ENCODE assay signal across 1 cellular context in the genomic region with DNA sequence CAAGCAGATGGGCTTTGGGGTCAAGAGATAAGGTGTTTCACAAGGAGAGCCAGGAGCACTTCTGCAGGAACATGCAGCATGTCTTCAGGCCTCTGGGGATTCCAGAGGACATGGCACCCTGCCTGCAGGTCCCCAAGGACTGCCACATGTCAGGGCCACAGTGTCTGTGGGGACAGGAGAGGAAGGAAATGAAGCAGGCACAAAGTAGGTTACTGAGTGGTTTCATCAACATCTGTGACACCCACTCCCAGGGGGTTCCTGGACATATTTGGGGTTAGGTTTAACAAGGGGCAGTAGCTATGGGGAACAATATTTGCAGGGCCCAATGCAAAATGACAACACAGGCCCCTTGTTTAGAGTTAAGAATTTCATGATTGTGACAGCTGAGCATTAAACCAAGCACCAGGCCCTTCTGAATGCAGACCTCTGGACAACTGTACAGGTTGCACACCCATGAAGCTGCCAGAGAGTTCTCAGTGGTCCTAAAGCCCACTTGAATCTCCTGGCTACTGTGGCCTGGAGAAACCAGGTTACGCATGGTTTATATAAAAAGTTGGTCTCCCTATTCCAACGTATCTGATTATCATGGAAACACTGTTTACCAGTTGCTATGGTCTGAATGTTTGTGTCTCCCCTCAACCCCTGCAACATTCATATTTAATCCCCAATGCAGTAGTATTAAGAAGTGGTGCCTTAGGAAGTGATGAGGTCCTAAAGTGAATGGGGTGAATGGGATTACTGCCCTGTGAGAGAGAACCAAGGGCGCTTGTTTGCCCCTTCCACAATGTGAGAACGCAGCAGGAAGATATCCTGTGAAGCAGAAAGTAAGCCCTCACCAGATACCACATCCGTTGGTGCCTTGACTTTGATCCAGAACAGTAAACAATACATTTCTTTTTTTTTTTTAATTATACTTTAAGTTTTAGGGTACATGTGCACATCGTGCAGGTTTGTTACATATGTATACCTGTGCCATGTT.
TF ChIP-seq lines count a peak whose summit lies in the region.

No MANE protein-coding gene starts in this region.

TF ChIP-seq in WTC11, 78 proteins besides CTCF, POLR2A, EP300 and RAD21 (continued from another document):
- TF ChIP-seq, protein P1, sequence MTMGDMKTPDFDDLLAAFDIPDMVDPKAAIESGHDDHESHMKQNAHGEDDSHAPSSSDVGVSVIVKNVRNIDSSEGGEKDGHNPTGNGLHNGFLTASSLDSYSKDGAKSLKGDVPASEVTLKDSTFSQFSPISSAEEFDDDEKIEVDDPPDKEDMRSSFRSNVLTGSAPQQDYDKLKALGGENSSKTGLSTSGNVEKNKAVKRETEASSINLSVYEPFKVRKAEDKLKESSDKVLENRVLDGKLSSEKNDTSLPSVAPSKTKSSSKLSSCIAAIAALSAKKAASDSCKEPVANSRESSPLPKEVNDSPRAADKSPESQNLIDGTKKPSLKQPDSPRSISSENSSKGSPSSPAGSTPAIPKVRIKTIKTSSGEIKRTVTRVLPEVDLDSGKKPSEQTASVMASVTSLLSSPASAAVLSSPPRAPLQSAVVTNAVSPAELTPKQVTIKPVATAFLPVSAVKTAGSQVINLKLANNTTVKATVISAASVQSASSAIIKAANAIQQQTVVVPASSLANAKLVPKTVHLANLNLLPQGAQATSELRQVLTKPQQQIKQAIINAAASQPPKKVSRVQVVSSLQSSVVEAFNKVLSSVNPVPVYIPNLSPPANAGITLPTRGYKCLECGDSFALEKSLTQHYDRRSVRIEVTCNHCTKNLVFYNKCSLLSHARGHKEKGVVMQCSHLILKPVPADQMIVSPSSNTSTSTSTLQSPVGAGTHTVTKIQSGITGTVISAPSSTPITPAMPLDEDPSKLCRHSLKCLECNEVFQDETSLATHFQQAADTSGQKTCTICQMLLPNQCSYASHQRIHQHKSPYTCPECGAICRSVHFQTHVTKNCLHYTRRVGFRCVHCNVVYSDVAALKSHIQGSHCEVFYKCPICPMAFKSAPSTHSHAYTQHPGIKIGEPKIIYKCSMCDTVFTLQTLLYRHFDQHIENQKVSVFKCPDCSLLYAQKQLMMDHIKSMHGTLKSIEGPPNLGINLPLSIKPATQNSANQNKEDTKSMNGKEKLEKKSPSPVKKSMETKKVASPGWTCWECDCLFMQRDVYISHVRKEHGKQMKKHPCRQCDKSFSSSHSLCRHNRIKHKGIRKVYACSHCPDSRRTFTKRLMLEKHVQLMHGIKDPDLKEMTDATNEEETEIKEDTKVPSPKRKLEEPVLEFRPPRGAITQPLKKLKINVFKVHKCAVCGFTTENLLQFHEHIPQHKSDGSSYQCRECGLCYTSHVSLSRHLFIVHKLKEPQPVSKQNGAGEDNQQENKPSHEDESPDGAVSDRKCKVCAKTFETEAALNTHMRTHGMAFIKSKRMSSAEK (CRISPR knock-in tag; IDR thresholded peaks at IDR 0.05; ENCODE audit: borderline replicate concordance): no peak
- TF ChIP-seq ESRRA (CRISPR knock-in tag; IDR thresholded peaks at IDR 0.05; ENCODE audit: borderline replicate concordance) (no peak), ZNF423 (CRISPR knock-in tag; IDR thresholded peaks at IDR 0.05) (no peak)
